In the genomic region with DNA sequence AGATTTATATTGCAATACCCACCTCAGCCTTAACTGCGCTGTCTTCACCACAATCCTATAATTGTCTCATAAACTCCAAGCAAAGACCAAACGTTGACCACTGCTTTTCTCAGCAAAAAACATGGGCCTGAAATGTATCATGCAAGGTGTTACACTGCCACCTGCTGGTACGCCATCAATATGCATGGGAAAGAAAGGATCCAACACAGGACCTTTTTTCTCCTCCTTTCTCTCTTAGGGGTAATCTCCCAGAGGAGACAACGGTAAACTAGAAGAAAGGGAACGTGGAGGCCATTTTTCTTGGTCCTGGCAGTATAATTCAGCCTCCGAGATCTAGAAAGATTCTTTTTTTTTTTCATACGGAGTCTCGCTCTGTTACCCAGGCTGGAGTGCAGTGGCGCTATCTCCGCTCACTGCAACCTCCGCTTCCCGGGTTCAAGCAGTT, we compare ENCODE assay signal across 8 cellular contexts.
DNase-seq lines count a peak whose midpoint lies in the region; ATAC-seq, FAIRE-seq and TF ChIP-seq lines count a peak whose summit lies in the region.

No MANE protein-coding gene starts in this region.

- ATAC-seq in A549: peak; percentile 93 to 98
- peak; percentile 82 for ATAC-seq in GM18519 (IDR thresholded peaks at IDR 0.05; ENCODE audit: low FRiP score, unreplicated experiment)
- ATAC-seq in HG03175 (IDR thresholded peaks at IDR 0.05; ENCODE audit: unreplicated experiment): peak; percentile 95
- peak; percentile 71 to 82 for ATAC-seq in activated CD4-positive, CD25-positive, alpha-beta regulatory T cell treated with anti-CD3 and anti-CD28 coated beads, Interleukin-2, amount 50 U/mL, for 24 hours

- H3K4me1 ChIP-seq in A549: no peaks in the 10 kb centered on the region

- no peak for TF ChIP-seq EP300 in A549 (IDR thresholded peaks at IDR 0.05)

- peak overlapping the region; percentile 29; the same call in 2 of the 3 replicates for H3K4me3 ChIP-seq in A549

- WGBS in A549 (ENCODE audit: missing lambda C conversion rate): 17% methylated on average over 12 of the region's 12 CpGs

- no peaks in the 10 kb centered on the region for H3K9me3 ChIP-seq in A549

- peak; percentile 96 for TF ChIP-seq CTCF in A549 (IDR thresholded peaks at IDR 0.05)

- H3K27ac ChIP-seq in A549: no peak overlapping the region

- H3K4me2 ChIP-seq in A549: peak overlapping the region; percentile 65

- DNase-seq in A549 (ENCODE audit: low read depth in 1 of 2, low spot score in 1 of 2) (peak; percentile 65 to 89), NCI-H345 (lab: John Stamatoyannopoulos, UW) (peak; percentile 69), cerebellar cortex (ENCODE audit: low spot score) (peak; percentile 90), kidney tubule cell (ENCODE audit: low spot score) (peak; percentile 83)
- DNase-seq in stimulated activated CD4-positive, alpha-beta T cell treated with anti-CD3 and anti-CD28 coated beads, Interleukin-4, amount 100 ng/mL, for 1 hour: peak; percentile 78

- no peak for TF ChIP-seq POLR2A in A549 (IDR thresholded peaks at IDR 0.05; ENCODE audit: low read length)

- TF ChIP-seq RAD21 in A549 (conservative IDR thresholded peaks at IDR 0.05 in 1 of 2, IDR thresholded peaks at IDR 0.05 in 1 of 2): peak; percentile 91 to 96

- CTCF ChIA-PET in A549 (lab: Yijun Ruan, JAX): interaction anchor here (0.6 to 12.0 kb wide), 26 partner anchors 10 to 1012 kb away, joined by 3 to 165 read pairs (median 4); a partner anchor contains a TSS

- FAIRE-seq in A549 (lab: Jason Lieb, UNC): peak; percentile 99

- POLR2A ChIA-PET in A549 (lab: Yijun Ruan, JAX): no interaction called here

TF ChIP-seq in A549, 52 proteins besides CTCF, POLR2A, EP300 and RAD21:
- TF ChIP-seq, protein P1, sequence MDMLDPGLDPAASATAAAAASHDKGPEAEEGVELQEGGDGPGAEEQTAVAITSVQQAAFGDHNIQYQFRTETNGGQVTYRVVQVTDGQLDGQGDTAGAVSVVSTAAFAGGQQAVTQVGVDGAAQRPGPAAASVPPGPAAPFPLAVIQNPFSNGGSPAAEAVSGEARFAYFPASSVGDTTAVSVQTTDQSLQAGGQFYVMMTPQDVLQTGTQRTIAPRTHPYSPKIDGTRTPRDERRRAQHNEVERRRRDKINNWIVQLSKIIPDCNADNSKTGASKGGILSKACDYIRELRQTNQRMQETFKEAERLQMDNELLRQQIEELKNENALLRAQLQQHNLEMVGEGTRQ (IDR thresholded peaks at IDR 0.05): no peak
- TF ChIP-seq PHF8 (IDR thresholded peaks at IDR 0.05; ENCODE audit: borderline replicate concordance, low read depth): no peak
- TF ChIP-seq, protein P2, sequence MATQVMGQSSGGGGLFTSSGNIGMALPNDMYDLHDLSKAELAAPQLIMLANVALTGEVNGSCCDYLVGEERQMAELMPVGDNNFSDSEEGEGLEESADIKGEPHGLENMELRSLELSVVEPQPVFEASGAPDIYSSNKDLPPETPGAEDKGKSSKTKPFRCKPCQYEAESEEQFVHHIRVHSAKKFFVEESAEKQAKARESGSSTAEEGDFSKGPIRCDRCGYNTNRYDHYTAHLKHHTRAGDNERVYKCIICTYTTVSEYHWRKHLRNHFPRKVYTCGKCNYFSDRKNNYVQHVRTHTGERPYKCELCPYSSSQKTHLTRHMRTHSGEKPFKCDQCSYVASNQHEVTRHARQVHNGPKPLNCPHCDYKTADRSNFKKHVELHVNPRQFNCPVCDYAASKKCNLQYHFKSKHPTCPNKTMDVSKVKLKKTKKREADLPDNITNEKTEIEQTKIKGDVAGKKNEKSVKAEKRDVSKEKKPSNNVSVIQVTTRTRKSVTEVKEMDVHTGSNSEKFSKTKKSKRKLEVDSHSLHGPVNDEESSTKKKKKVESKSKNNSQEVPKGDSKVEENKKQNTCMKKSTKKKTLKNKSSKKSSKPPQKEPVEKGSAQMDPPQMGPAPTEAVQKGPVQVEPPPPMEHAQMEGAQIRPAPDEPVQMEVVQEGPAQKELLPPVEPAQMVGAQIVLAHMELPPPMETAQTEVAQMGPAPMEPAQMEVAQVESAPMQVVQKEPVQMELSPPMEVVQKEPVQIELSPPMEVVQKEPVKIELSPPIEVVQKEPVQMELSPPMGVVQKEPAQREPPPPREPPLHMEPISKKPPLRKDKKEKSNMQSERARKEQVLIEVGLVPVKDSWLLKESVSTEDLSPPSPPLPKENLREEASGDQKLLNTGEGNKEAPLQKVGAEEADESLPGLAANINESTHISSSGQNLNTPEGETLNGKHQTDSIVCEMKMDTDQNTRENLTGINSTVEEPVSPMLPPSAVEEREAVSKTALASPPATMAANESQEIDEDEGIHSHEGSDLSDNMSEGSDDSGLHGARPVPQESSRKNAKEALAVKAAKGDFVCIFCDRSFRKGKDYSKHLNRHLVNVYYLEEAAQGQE (IDR thresholded peaks at IDR 0.05): no peak
- no peak for TF ChIP-seq FOSB (CRISPR knock-in tag; IDR thresholded peaks at IDR 0.05)
- no peak for TF ChIP-seq ZC3H11A (IDR thresholded peaks at IDR 0.05)
- TF ChIP-seq, protein P3, sequence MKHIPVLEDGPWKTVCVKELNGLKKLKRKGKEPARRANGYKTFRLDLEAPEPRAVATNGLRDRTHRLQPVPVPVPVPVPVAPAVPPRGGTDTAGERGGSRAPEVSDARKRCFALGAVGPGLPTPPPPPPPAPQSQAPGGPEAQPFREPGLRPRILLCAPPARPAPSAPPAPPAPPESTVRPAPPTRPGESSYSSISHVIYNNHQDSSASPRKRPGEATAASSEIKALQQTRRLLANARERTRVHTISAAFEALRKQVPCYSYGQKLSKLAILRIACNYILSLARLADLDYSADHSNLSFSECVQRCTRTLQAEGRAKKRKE (CRISPR knock-in tag; IDR thresholded peaks at IDR 0.05; ENCODE audit: low read depth): no peak
- no peak for TF ChIP-seq SREBF2 (IDR thresholded peaks at IDR 0.05)
- TF ChIP-seq MAFK (IDR thresholded peaks at IDR 0.05; ENCODE audit: partially characterized antibody): peak; percentile 79
- TF ChIP-seq, protein P4, sequence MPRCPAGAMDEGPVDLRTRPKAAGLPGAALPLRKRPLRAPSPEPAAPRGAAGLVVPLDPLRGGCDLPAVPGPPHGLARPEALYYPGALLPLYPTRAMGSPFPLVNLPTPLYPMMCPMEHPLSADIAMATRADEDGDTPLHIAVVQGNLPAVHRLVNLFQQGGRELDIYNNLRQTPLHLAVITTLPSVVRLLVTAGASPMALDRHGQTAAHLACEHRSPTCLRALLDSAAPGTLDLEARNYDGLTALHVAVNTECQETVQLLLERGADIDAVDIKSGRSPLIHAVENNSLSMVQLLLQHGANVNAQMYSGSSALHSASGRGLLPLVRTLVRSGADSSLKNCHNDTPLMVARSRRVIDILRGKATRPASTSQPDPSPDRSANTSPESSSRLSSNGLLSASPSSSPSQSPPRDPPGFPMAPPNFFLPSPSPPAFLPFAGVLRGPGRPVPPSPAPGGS (IDR thresholded peaks at IDR 0.05): no peak
- TF ChIP-seq SMC3 (IDR thresholded peaks at IDR 0.05): peak; percentile 87
- no peak for TF ChIP-seq FOSL2 (IDR thresholded peaks at IDR 0.05)
- TF ChIP-seq FOSL2 (CRISPR knock-in tag; IDR thresholded peaks at IDR 0.05): no peak
- TF ChIP-seq JUNB (IDR thresholded peaks at IDR 0.05): no peak
TF ChIP-seq in A549: peak in this region for 2.
